Comparison of ENCODE assay signal across 26 cellular contexts in genomic region chr2:237228226-237228625, GRCh38.
DNase-seq lines count a peak whose midpoint lies in the region; ATAC-seq and TF ChIP-seq lines count a peak whose summit lies in the region.
"Had no signal": no experiment of that assay in that cellular context is flagged by ENCODE, and none has a peak within 500 bp of the region (broad histone marks: within the 10 kb centered on the region; RNA-seq: fewer than 3 reads in every experiment).

No MANE protein-coding gene starts in this region.

- H3K23ac ChIP-seq in H9 (ENCODE audit: insufficient read length, low read depth, low read length), result no peak overlapping the region

- H3K4me1 Mint-ChIP-seq in H9, result no peaks in the 10 kb centered on the region
- H3K4me1 Mint-ChIP-seq: natural killer cell had no signal

- H3K4me3 ChIP-seq in adipocyte (ENCODE audit: low read length) (peak overlapping the region; percentile 28), skin epidermis (no peak overlapping the region), HAP-1 (no peak overlapping the region), A673 (ENCODE audit: low read depth, low read length, poor library complexity, severe bottlenecking) (no peak overlapping the region)
- H3K4me3 ChIP-seq: ascending aorta, upper lobe of right lung had no signal

- no peaks in the 10 kb centered on the region for H3K79me1 ChIP-seq in H9 (ENCODE audit: insufficient read depth, low read depth, low read length, poor library complexity, severe bottlenecking)

- TF ChIP-seq CTCF in H9 (conservative IDR thresholded peaks at IDR 0.05), result no peak
- no peak for TF ChIP-seq CTCF in A673 (conservative IDR thresholded peaks at IDR 0.05; ENCODE audit: low read depth, low read length)

- H3K79me2 ChIP-seq in H9 (ENCODE audit: insufficient read depth, low read length), result no peaks in the 10 kb centered on the region

- no peak overlapping the region for H3K9ac ChIP-seq in H9 (ENCODE audit: extremely low read depth, insufficient read length, low read length)
- peak overlapping the region; percentile 66 for H3K9ac ChIP-seq in adipocyte (ENCODE audit: low read length)

- WGBS in H9 (ENCODE audit: extremely low coverage, insufficient read length, low lambda C conversion rate), result no CpG with 5 or more reads among the region's 4 CpGs

- no peak overlapping the region for H2BK20ac ChIP-seq in H9 (ENCODE audit: low read depth, low read length, poor library complexity, severe bottlenecking)

- no peak overlapping the region for H3K56ac ChIP-seq in H9 (ENCODE audit: insufficient read length, low read depth, low read length)

- no peaks in the 10 kb centered on the region for H3K9me3 ChIP-seq in H9 (ENCODE audit: control insufficient read depth, low read depth, low read length)
- no peaks in the 10 kb centered on the region for H3K9me3 ChIP-seq in adipocyte (ENCODE audit: control insufficient read depth, low read length)
- no peaks in the 10 kb centered on the region for H3K9me3 ChIP-seq in HAP-1
- H3K9me3 ChIP-seq in A673 (ENCODE audit: low read depth, low read length, poor library complexity, severe bottlenecking), result no peaks in the 10 kb centered on the region
- H3K9me3 ChIP-seq: ascending aorta, upper lobe of right lung had no signal

- no peak overlapping the region for H3K4me2 ChIP-seq in H9 (ENCODE audit: insufficient read depth, insufficient read length, low read length)

- H3K4me3 Mint-ChIP-seq in H9, result no peak overlapping the region
- H3K4me3 Mint-ChIP-seq: activated naive CD8-positive, alpha-beta T cell treated with anti-CD3 and anti-CD28 coated beads for 36 hours; natural killer cell had no signal

- no peak overlapping the region for H3K4ac ChIP-seq in H9 (ENCODE audit: low read depth, low read length)

- no peak overlapping the region for H2BK5ac ChIP-seq in H9 (ENCODE audit: insufficient read length, low read length)

- ATAC-seq in HG03521 (IDR thresholded peaks at IDR 0.05; ENCODE audit: unreplicated experiment), result no peak
- ATAC-seq: natural killer cell, upper lobe of right lung had no signal

- no peak overlapping the region for H4K8ac ChIP-seq in H9 (replicated peaks; ENCODE audit: insufficient read length, low read depth, low read length)

- no peak overlapping the region for H4K5ac ChIP-seq in H9 (ENCODE audit: insufficient read length, low read depth, low read length)

- no peaks in the 10 kb centered on the region for H3K9me3 Mint-ChIP-seq in H9
- H3K9me3 Mint-ChIP-seq: activated naive CD8-positive, alpha-beta T cell treated with anti-CD3 and anti-CD28 coated beads for 36 hours; natural killer cell had no signal

- DNase-seq in H9 (no peak), adipocyte (ENCODE audit: low read depth) (no peak), islet precursor cell (peak; percentile 24), mucosa of gallbladder (ENCODE audit: low spot score) (no peak), HAP-1 (ENCODE audit: low spot score in 2 of 2) (no peak), A673 (ENCODE audit: low spot score) (no peak)
- DNase-seq: activated CD4-positive, alpha-beta T cell treated with anti-CD3 and anti-CD28 coated beads for 4 hours; activated effector memory CD4-positive, alpha-beta T cell treated with Interleukin-2 at 50 U/mL for 16 hours; activated T-cell treated with anti-CD3 and anti-CD28 coated beads, Interleukin-2, amount 50 U/mL, for 1 hour; caudate nucleus; cortex of kidney; effector memory CD4-positive, alpha-beta T cell; kidney; natural killer cell; NCI-H1417; NCI-H345; NCI-H69; nucleus accumbens; SIG-M5; stimulated activated naive CD4-positive, alpha-beta T cell; upper lobe of right lung; WERI-Rb-1 had no signal

- H2BK15ac ChIP-seq in H9 (ENCODE audit: low read depth, low read length), result no peak overlapping the region

- POLR2A ChIA-PET in A673 (lab: Charles Lee; ENCODE audit: low non-redundant PET), result no interaction called here

- no peaks in the 10 kb centered on the region for H3K27me3 Mint-ChIP-seq in H9 (ENCODE audit: low read depth)

- H4K20me1 ChIP-seq in H9 (ENCODE audit: control insufficient read depth, insufficient read depth, insufficient read length), result no peaks in the 10 kb centered on the region

- H2AFZ ChIP-seq in H9 (ENCODE audit: low read length), result no peak overlapping the region

- in situ Hi-C loops in HAP-1 (cut with MboI; ENCODE audit: low sequenced_read_pairs), result no loop called here

- H4K91ac ChIP-seq in H9 (ENCODE audit: insufficient read length, low read depth, low read length), result no peak overlapping the region

- peak overlapping the region; percentile 8 for H3T11ph ChIP-seq in H9 (ENCODE audit: low read length)

- H2BK120ac ChIP-seq in H9 (ENCODE audit: low read depth, low read length, poor library complexity, severe bottlenecking), result no peak overlapping the region

- H3K14ac ChIP-seq in H9 (ENCODE audit: insufficient read depth, low read length), result no peak overlapping the region

- H3K18ac ChIP-seq in H9 (ENCODE audit: insufficient read length, low read depth, low read length), result no peak overlapping the region

- 0 out of 2 replicates have a peak, but pooled peaks cover 2% of the 10 kb centered on the region for H3K27me3 ChIP-seq in H9 (ENCODE audit: insufficient read depth, low read length)
- H3K27me3 ChIP-seq in adipocyte (replicated peaks; ENCODE audit: control insufficient read depth, insufficient read depth, low read length), result no peaks in the 10 kb centered on the region
- H3K27me3 ChIP-seq in HAP-1 (ENCODE audit: low read depth), result no peaks in the 10 kb centered on the region
- no peaks in the 10 kb centered on the region for H3K27me3 ChIP-seq in A673 (replicated peaks; ENCODE audit: insufficient read depth, low read depth, low read length, poor library complexity)
- H3K27me3 ChIP-seq: ascending aorta had no signal

- H2AK5ac ChIP-seq in H9 (ENCODE audit: insufficient read length, low read length), result no peak overlapping the region

- H3K27ac ChIP-seq in H9 (ENCODE audit: insufficient read length, low read depth, low read length) (no peak overlapping the region), skin epidermis (peak overlapping the region in 17 of 21 experiments; percentile 6 to 85 (median 47)), A673 (ENCODE audit: low read depth, low read length, poor library complexity, severe bottlenecking) (no peak overlapping the region)
- H3K27ac ChIP-seq: ascending aorta, upper lobe of right lung, WERI-Rb-1 had no signal

- H3K23me2 ChIP-seq in H9 (ENCODE audit: insufficient read length, low read depth, low read length, poor library complexity, severe bottlenecking), result no peaks in the 10 kb centered on the region

- no TSS peak for BruUV-seq in A673 (replicated peaks; lab: Mats Ljungman, UMichigan)

- no peak overlapping the region for H3K27ac Mint-ChIP-seq in H9
- H3K27ac Mint-ChIP-seq: activated naive CD8-positive, alpha-beta T cell treated with anti-CD3 and anti-CD28 coated beads for 36 hours; natural killer cell had no signal

- no peaks in the 10 kb centered on the region for H3K36me3 ChIP-seq in adipocyte (ENCODE audit: control insufficient read depth, insufficient read depth, low read length, severe bottlenecking)
- H3K36me3 ChIP-seq in HAP-1 (replicated peaks), result no peaks in the 10 kb centered on the region
- H3K36me3 ChIP-seq in A673 (ENCODE audit: insufficient read depth, low read length, poor library complexity, severe bottlenecking), result no peaks in the 10 kb centered on the region
- H3K36me3 ChIP-seq: ascending aorta, upper lobe of right lung, WERI-Rb-1 had no signal

- intact Hi-C loops in A673 (cut with micrococcal nuclease; ENCODE audit: unreplicated experiment), result no loop called here

- H3K4me1 ChIP-seq in H9 (ENCODE audit: insufficient read depth, low read length) (no peaks in the 10 kb centered on the region), adipocyte (ENCODE audit: control insufficient read depth, insufficient read depth, low read length) (peaks cover 59% of the 10 kb centered on the region), HAP-1 (no peaks in the 10 kb centered on the region), A673 (ENCODE audit: insufficient read depth, low read length, poor library complexity, severe bottlenecking) (peaks cover 10% of the 10 kb centered on the region)
- H3K4me1 ChIP-seq: upper lobe of right lung had no signal

- H2BK12ac ChIP-seq in H9 (ENCODE audit: insufficient read length, low read depth, low read length), result no peak overlapping the region

- CTCF ChIA-PET in A673 (lab: Charles Lee), result no interaction called here

- no peaks in the 10 kb centered on the region for H3K36me3 Mint-ChIP-seq in H9 (ENCODE audit: insufficient read depth in 1 of 3, low read depth in 3 of 3)
- H3K36me3 Mint-ChIP-seq: activated naive CD8-positive, alpha-beta T cell treated with anti-CD3 and anti-CD28 coated beads for 36 hours; natural killer cell had no signal

Comparison
In these comparisons a context has a peak if more than half of its experiments do, and no peak if none do; other contexts are left out.
1. H3K27ac ChIP-seq: peak in skin epidermis (17 of 21); none in H9 (single experiment) and A673 (single experiment).